ENCODE assay signal across 17 cellular contexts in genomic region chr22:42174062-42174461, GRCh38. TPM values are rescaled to one million over a fixed set of nuclear protein-coding genes. Genes with fewer than 3 reads are reported as not detected.
A peak's percentile ranks its signal among the peaks of the same experiment; 100 is the strongest.
DNase-seq lines count a peak whose midpoint lies in the region; ATAC-seq and TF ChIP-seq lines count a peak whose summit lies in the region.
"Had no signal": no experiment of that assay in that cellular context is flagged by ENCODE, and none has a peak within 500 bp of the region (broad histone marks: within the 10 kb centered on the region; RNA-seq: fewer than 3 reads in every experiment).

No MANE protein-coding gene starts in this region.

- no peaks in the 10 kb centered on the region for H3K36me3 ChIP-seq in prostate gland

- CTCF ChIA-PET in RWPE1 (lab: Yijun Ruan, JAX), result no interaction called here

- in situ Hi-C loops in G401 (cut with HindIII; ENCODE audit: low sequenced_read_pairs), result no loop called here

- POLR2A ChIA-PET in RWPE1 (lab: Yijun Ruan, JAX; ENCODE audit: low non-redundant PET), result no interaction called here

- peak overlapping the region; percentile 17 for H3K27ac ChIP-seq in RWPE1
- H3K27ac ChIP-seq in prostate gland, result no peak overlapping the region

- intact Hi-C loops in prostate gland (cut with DNase I), result no loop called here

- peaks cover 5% of the 10 kb centered on the region for H3K4me1 ChIP-seq in prostate gland (replicated peaks)

- DNase-seq in AG10803 (ENCODE audit: low read depth) (peak; percentile 50), EH (ENCODE audit: low read depth) (peak; percentile 52), RWPE1 (ENCODE audit: low spot score) (no peak), globus pallidus (ENCODE audit: low spot score) (no peak), inferior parietal cortex (ENCODE audit: extremely low spot score) (no peak), G401 (ENCODE audit: low spot score) (no peak), prostate gland (ENCODE audit: low spot score) (no peak)
- DNase-seq: activated CD8-positive, alpha-beta memory T cell treated with anti-CD3 and anti-CD28 coated beads for 24 hours; erythroblast; GF-D8; H9; NCI-H1092 treated with DMSO at 0.1 percent for 48 hours; NCI-H510A; right cardiac atrium; stimulated activated CD4-positive, alpha-beta T cell treated with anti-CD3 and anti-CD28 coated beads, Interleukin-4, amount 100 ng/mL, for 4 hours; stimulated activated naive CD4-positive, alpha-beta T cell had no signal

- H3K4me3 ChIP-seq in AG10803 (ENCODE audit: low read length), result no peak overlapping the region
- H3K4me3 ChIP-seq in prostate gland, result no peak overlapping the region

- H3K27me3 ChIP-seq in prostate gland (replicated peaks; ENCODE audit: insufficient read depth), result no peaks in the 10 kb centered on the region

- WGBS in prostate gland, result 64% methylated on average over 4 of the region's 4 CpGs

- no peak for TF ChIP-seq CTCF in AG10803 (conservative IDR thresholded peaks at IDR 0.05; ENCODE audit: low read length)
- TF ChIP-seq CTCF in RWPE1 (conservative IDR thresholded peaks at IDR 0.05; ENCODE audit: low read depth), result no peak
- TF ChIP-seq CTCF in prostate gland (IDR thresholded peaks at IDR 0.05), result no peak

- ATAC-seq in esophagus mucosa, result peak; percentile 12
- ATAC-seq: right cardiac atrium had no signal

- TF ChIP-seq POLR2A in prostate gland (IDR thresholded peaks at IDR 0.05), result no peak

- no peaks in the 10 kb centered on the region for H3K9me3 ChIP-seq in prostate gland

RNA-seq across cellular contexts. Expression of gene CYP2D6, which starts 43.5 kb away (rescaled TPM):
- total RNA-seq in esophagus mucosa (1.1 TPM), prostate gland (1 to 10 TPM in 1 of 2 donors, under 1 TPM in 1; 0.73 to 5.2 TPM)
- total RNA-seq in G401 (2014; rRNA removed; shearing (Covaris generic)), result 0.95 and 3.1 TPM in 2 replicates

Comparison
In these comparisons a context has a peak if more than half of its experiments do, and no peak if none do; other contexts are left out.
1. DNase-seq: peak in AG10803 (single experiment) and EH (single experiment); none in RWPE1 (single experiment), globus pallidus (single experiment), inferior parietal cortex (single experiment), G401 (single experiment) and prostate gland (single experiment).